Comparison of ENCODE assay signal across 12 cellular contexts in the genomic region with DNA sequence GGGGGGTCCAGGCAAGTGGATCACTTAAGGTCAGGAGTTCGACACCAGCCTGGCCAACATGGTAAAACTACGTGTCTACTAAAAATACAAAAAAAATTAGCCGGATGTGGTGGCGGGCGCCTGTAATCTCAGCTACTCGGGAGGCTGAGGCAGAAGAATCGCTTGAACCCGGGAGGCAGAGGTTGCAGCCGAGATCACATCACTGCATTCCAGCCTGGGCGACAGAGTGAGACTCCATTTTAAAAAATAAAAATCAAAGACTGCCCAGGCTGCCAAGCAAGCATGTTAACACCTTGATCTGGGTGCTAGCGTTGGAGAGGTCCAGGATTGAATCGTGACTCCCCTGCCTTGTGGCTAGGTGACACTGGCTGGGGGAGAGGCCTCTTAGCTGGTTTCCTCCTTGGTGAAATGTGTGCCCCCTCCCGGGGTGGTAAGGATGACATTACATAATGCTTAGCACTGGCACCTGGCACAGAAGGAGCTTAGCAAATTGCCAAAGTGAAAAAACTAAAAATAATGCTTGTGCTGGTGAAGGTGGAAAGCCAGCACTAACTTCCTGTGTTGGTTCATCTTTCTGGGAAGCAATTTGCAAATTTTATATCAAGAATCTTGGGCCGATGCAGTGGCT. TPM values are rescaled to one million over a fixed set of nuclear protein-coding genes. Genes with fewer than 3 reads are reported as not detected.
DNase-seq lines count a peak whose midpoint lies in the region; ATAC-seq and TF ChIP-seq lines count a peak whose summit lies in the region.
"Had no signal": no experiment of that assay in that cellular context is flagged by ENCODE, and none has a peak within 500 bp of the region (broad histone marks: within the 10 kb centered on the region; RNA-seq: fewer than 3 reads in every experiment).

No MANE protein-coding gene starts in this region.

- intact Hi-C loops in activated CD4-positive, alpha-beta T cell treated with anti-CD3 and anti-CD28 coated beads for 36 hours (cut with DNase I, micrococcal nuclease), result loop anchor here in 1 of 2 experiments (5.0 kb wide), 1 partner anchor 129 kb away; the partner anchor contains the start of genes COQ4 and TRUB2
- intact Hi-C loops in ascending aorta (cut with DNase I), result loop anchor here (5.0 kb wide), 1 partner anchor 84 kb away; the partner anchor contains the start of genes GOLGA2 and SWI5
- intact Hi-C loops in thyroid gland (cut with DNase I), result no loop called here

- 81 to 83% methylated on average over 14 of the region's 14 CpGs for WGBS in lung, 2 donors
- 83 to 85% methylated on average over 14 of the region's 14 CpGs for WGBS in thyroid gland, 2 donors

- no peak for TF ChIP-seq POLR2A in thyroid gland (IDR thresholded peaks at IDR 0.05)

- ATAC-seq in activated CD4-positive, alpha-beta T cell treated with anti-CD3 and anti-CD28 coated beads for 36 hours, result no peak
- ATAC-seq in lung (ENCODE audit: insufficient read depth, low FRiP score), result no peak
- ATAC-seq in GM19397 (IDR thresholded peaks at IDR 0.05; ENCODE audit: unreplicated experiment), result no peak
- no peak for ATAC-seq in GM18498 (IDR thresholded peaks at IDR 0.05; ENCODE audit: unreplicated experiment)

- no peaks in the 10 kb centered on the region for H3K27me3 ChIP-seq in ascending aorta
- H3K27me3 ChIP-seq in lung (ENCODE audit: control insufficient read depth, insufficient read depth), result no peaks in the 10 kb centered on the region
- H3K27me3 ChIP-seq in thyroid gland, result no peaks in the 10 kb centered on the region

- H3K36me3 Mint-ChIP-seq in activated CD4-positive, alpha-beta T cell treated with anti-CD3 and anti-CD28 coated beads for 36 hours (ENCODE audit: low read depth), result peaks cover 12% of the 10 kb centered on the region

- H3K4me1 Mint-ChIP-seq in activated CD4-positive, alpha-beta T cell treated with anti-CD3 and anti-CD28 coated beads for 36 hours, result peaks cover 21% of the 10 kb centered on the region

- H3K36me3 ChIP-seq in ascending aorta (peaks cover 3 to 8% of the 10 kb centered on the region in 2 donors), lung (ENCODE audit: control insufficient read depth in 2 of 2, insufficient read depth in 2 of 2, low read length in 2 of 2) (peaks cover 0 to 2% of the 10 kb centered on the region in 2 donors), thyroid gland (no peaks in the 10 kb centered on the region)

- peaks cover 0 to 13% of the 10 kb centered on the region in 2 donors for H3K4me1 ChIP-seq in ascending aorta
- peaks cover 5 to 6% of the 10 kb centered on the region in 2 donors for H3K4me1 ChIP-seq in lung (ENCODE audit: control insufficient read depth in 2 of 2, insufficient read depth in 2 of 2, low read length in 2 of 2)
- H3K4me1 ChIP-seq in thyroid gland, result peaks cover 10 to 16% of the 10 kb centered on the region in 2 donors

- H3K27ac ChIP-seq in ascending aorta (peak overlapping the region; percentile 77), lung (ENCODE audit: low read depth in 1 of 2, low read length in 1 of 2) (peak overlapping the region; percentile 62 to 83), thyroid gland (peak overlapping the region; percentile 66 to 75 (median 74))

- no peak for TF ChIP-seq CTCF in ascending aorta (IDR thresholded peaks at IDR 0.05)
- no peak for TF ChIP-seq CTCF in lung (IDR thresholded peaks at IDR 0.05; ENCODE audit: control extremely low read depth, extremely low read depth)
- TF ChIP-seq CTCF in thyroid gland (IDR thresholded peaks at IDR 0.05), result no peak

- peak overlapping the region; percentile 49 for H3K4me3 Mint-ChIP-seq in activated CD4-positive, alpha-beta T cell treated with anti-CD3 and anti-CD28 coated beads for 36 hours

- no peaks in the 10 kb centered on the region for H3K27me3 Mint-ChIP-seq in activated CD4-positive, alpha-beta T cell treated with anti-CD3 and anti-CD28 coated beads for 36 hours

- H3K9me3 ChIP-seq in ascending aorta (no peaks in the 10 kb centered on the region), lung (ENCODE audit: control insufficient read depth in 2 of 2, insufficient read depth in 1 of 2, low read length in 1 of 2) (no peaks in the 10 kb centered on the region), thyroid gland (no peaks in the 10 kb centered on the region)

- POLR2A ChIA-PET in activated CD4-positive, alpha-beta T cell treated with anti-CD3 and anti-CD28 coated beads for 36 hours (lab: Charles Lee), result no interaction called here

- H3K4me3 ChIP-seq in ascending aorta, result peak overlapping the region in 1 of 2 donors; percentile 69
- H3K4me3 ChIP-seq in lung, result no peak overlapping the region
- no peak overlapping the region for H3K4me3 ChIP-seq in thyroid gland (replicated peaks in 1 of 3)
- H3K4me3 ChIP-seq: smooth muscle cell had no signal

- H3K27ac Mint-ChIP-seq in activated CD4-positive, alpha-beta T cell treated with anti-CD3 and anti-CD28 coated beads for 36 hours, result no peak overlapping the region

- CTCF ChIA-PET in activated CD4-positive, alpha-beta T cell treated with anti-CD3 and anti-CD28 coated beads for 36 hours (lab: Charles Lee), result interaction anchor here (0.6 to 1.6 kb wide), 3 partner anchors 19 to 561 kb away, joined by 3 to 6 read pairs (median 4); no protein-coding TSS in a partner anchor

- no peak for DNase-seq in activated CD4-positive, alpha-beta T cell treated with anti-CD3 and anti-CD28 coated beads for 36 hours
- DNase-seq in activated CD4-positive, alpha-beta T cell treated with anti-CD3 and anti-CD28 coated beads, Interleukin-2, amount 50 U/mL, for 4 hours, result no peak
- DNase-seq in ascending aorta (ENCODE audit: low spot score in 2 of 2) (no peak), lung (ENCODE audit: low spot score) (no peak), thyroid gland (no peak), HCEC 1CT (no peak)
- DNase-seq: activated CD4-positive, alpha-beta T cell treated with anti-CD3 and anti-CD28 coated beads, Interleukin-2, amount 50 U/mL, for 48 hours; NCI-H1694 treated with DMSO at 0.1 percent for 48 hours had no signal

- H3K9me3 Mint-ChIP-seq in activated CD4-positive, alpha-beta T cell treated with anti-CD3 and anti-CD28 coated beads for 36 hours (ENCODE audit: low read depth), result no peaks in the 10 kb centered on the region

RNA-seq across cellular contexts. Expression of gene CIZ1, which starts 2.2 kb away (rescaled TPM):
- total RNA-seq in activated CD4-positive, alpha-beta T cell treated with anti-CD3 and anti-CD28 coated beads for 36 hours, result 100 to 1,000 TPM in 1 of 2 experiments, 10 to 100 TPM in 1; 79.5 to 110 TPM
- total RNA-seq in ascending aorta, result 85.8 TPM
- total RNA-seq in lung, result 10 to 100 TPM; 36.6 to 83.7 TPM
- 10 to 100 TPM; 43.3 to 57.6 TPM for polyA plus RNA-seq in lung
- total RNA-seq in thyroid gland, result 10 to 100 TPM; 47.8 to 58.5 (median 52.7) TPM

RNA-seq across cellular contexts. Expression of gene DNM1, which starts 9.6 kb away (rescaled TPM):
- under 1 TPM; 0.50 to 0.72 TPM for total RNA-seq in activated CD4-positive, alpha-beta T cell treated with anti-CD3 and anti-CD28 coated beads for 36 hours
- total RNA-seq in ascending aorta, result 31.9 TPM
- 10 to 100 TPM in 1 of 2 donors, 1 to 10 TPM in 1; 8.2 to 23.7 TPM for total RNA-seq in lung
- 1 to 10 TPM; 1.2 to 3.9 TPM for polyA plus RNA-seq in lung
- total RNA-seq in thyroid gland, result 1 to 10 TPM; 4.7 to 9.2 (median 5.4) TPM

RNA-seq across cellular contexts. Expression of gene BBLN, which starts 33.5 kb away (rescaled TPM):
- 10 to 100 TPM; 64.4 to 68.5 TPM for total RNA-seq in activated CD4-positive, alpha-beta T cell treated with anti-CD3 and anti-CD28 coated beads for 36 hours
- total RNA-seq in ascending aorta (389 TPM), lung (10 to 100 TPM; 19.2 to 56.4 TPM), thyroid gland (100 to 1,000 TPM in 3 of 4 donors, 10 to 100 TPM in 1; 98.1 to 204 (median 172) TPM)
- polyA plus RNA-seq in lung, result 100 to 1,000 TPM in 1 of 2 donors, 10 to 100 TPM in 1; 66.7 to 138 TPM

RNA-seq across cellular contexts. Expression of gene LCN2, which starts 44.3 kb away (rescaled TPM):
- total RNA-seq in activated CD4-positive, alpha-beta T cell treated with anti-CD3 and anti-CD28 coated beads for 36 hours, result not detected
- total RNA-seq in ascending aorta, result not detected
- 100 to 1,000 TPM; 114 to 281 TPM for total RNA-seq in lung
- 100 to 1,000 TPM; 309 to 842 TPM for polyA plus RNA-seq in lung
- total RNA-seq in thyroid gland, result 10 to 100 TPM in 1 of 4 donors, 1 to 10 TPM in 2, under 1 TPM in 1; 0.45 to 10.6 (median 2.5) TPM
- total RNA-seq: Daoy, smooth muscle cell had no signal
- polyA plus RNA-seq: smooth muscle cell had no signal
